Comparison of ENCODE assay signal across 24 cellular contexts in genomic region chr1:192937128-192937527, GRCh38.
"Had no signal": no experiment of that assay in that cellular context is flagged by ENCODE, and none has a peak within 500 bp of the region (broad histone marks: within the 10 kb centered on the region; RNA-seq: fewer than 3 reads in every experiment).

No MANE protein-coding gene starts in this region.

- H3K36me3 Mint-ChIP-seq: activated naive CD4-positive, alpha-beta T cell treated with anti-CD3 and anti-CD28 coated beads, Interleukin-2, amount 10 ng/mL, durations not matched to agents 7 days and 5 days; brain; stimulated activated naive B cell treated with anti-CD40 and anti-IgM and Interleukin-4, amounts not matched to agents 10 μg/mL and 1 μg/mL and 100 μg/mL, for 72 hours; WTC11 had no signal

- H3K27me3 Mint-ChIP-seq: activated CD4-positive, alpha-beta T cell treated with anti-CD3 and anti-CD28 coated beads for 36 hours; activated naive CD4-positive, alpha-beta T cell treated with anti-CD3 and anti-CD28 coated beads, Interleukin-2, amount 10 ng/mL, durations not matched to agents 7 days and 5 days; brain had no signal

- H3K4me3 ChIP-seq: left ventricle myocardium inferior, right lobe of liver, skin epidermis had no signal

- H3K27ac ChIP-seq: left ventricle myocardium inferior, right lobe of liver had no signal

- H3K4me1 Mint-ChIP-seq: brain, WTC11 had no signal

- H3K27me3 ChIP-seq: right lobe of liver had no signal

- H3K4me3 Mint-ChIP-seq: activated CD4-positive, alpha-beta T cell treated with anti-CD3 and anti-CD28 coated beads for 36 hours; activated naive CD4-positive, alpha-beta T cell treated with anti-CD3 and anti-CD28 coated beads, Interleukin-2, amount 10 ng/mL, durations not matched to agents 7 days and 5 days; brain; nephron progenitor cell; stimulated activated naive B cell treated with anti-CD40 and anti-IgM and Interleukin-4, amounts not matched to agents 10 μg/mL and 1 μg/mL and 100 μg/mL, for 72 hours; WTC11 had no signal

- H3K9me3 Mint-ChIP-seq: activated naive CD4-positive, alpha-beta T cell treated with anti-CD3 and anti-CD28 coated beads, Interleukin-2, amount 10 ng/mL, durations not matched to agents 7 days and 5 days; activated T-cell treated with anti-CD3 and anti-CD28 coated beads, Interleukin-2, amount 50 U/mL, for 72 hours; brain; nephron progenitor cell; stimulated activated naive B cell treated with anti-CD40 and anti-IgM and Interleukin-4, amounts not matched to agents 10 μg/mL and 1 μg/mL and 100 μg/mL, for 72 hours had no signal

- H3K27ac Mint-ChIP-seq: activated naive CD4-positive, alpha-beta T cell treated with anti-CD3 and anti-CD28 coated beads, Interleukin-2, amount 10 ng/mL, durations not matched to agents 7 days and 5 days; brain; nephron progenitor cell; stimulated activated naive B cell treated with anti-CD40 and anti-IgM and Interleukin-4, amounts not matched to agents 10 μg/mL and 1 μg/mL and 100 μg/mL, for 72 hours; WTC11 had no signal

- DNase-seq: activated CD4-positive, alpha-beta T cell treated with anti-CD3 and anti-CD28 coated beads for 36 hours; activated CD4-positive, alpha-beta T cell treated with anti-CD3 and anti-CD28 coated beads, Interleukin-2, amount 50 U/mL, for 4 hours; activated CD8-positive, alpha-beta memory T cell treated with anti-CD3 and anti-CD28 coated beads, Interleukin-2, amount 50 U/mL, for 48 hours; activated effector memory CD4-positive, alpha-beta T cell treated with anti-CD3 and anti-CD28 coated beads, Interleukin-2, amount 50 U/mL, for 16 hours; activated naive CD4-positive, alpha-beta T cell treated with anti-CD3 and anti-CD28 coated beads, Interleukin-2, amount 10 ng/mL, durations not matched to agents 7 days and 5 days; activated T-cell treated with anti-CD3 and anti-CD28 coated beads, Interleukin-2, amount 50 U/mL, for 72 hours; aorta; effector CD8-positive, alpha-beta T cell; glutamatergic neuron; hippocampal formation; left ventricle myocardium inferior; mammary epithelial cell; midbrain; nephron progenitor cell; nucleus accumbens; right lobe of liver; stimulated activated CD4-positive, alpha-beta T cell treated with anti-CD3 and anti-CD28 coated beads, Interleukin-15, amount 100 ng/mL, for 24 hours; stimulated activated naive B cell treated with anti-CD40 and anti-IgM and Interleukin-4, amounts not matched to agents 10 μg/mL and 1 μg/mL and 100 μg/mL, for 72 hours; T-helper 9 cell had no signal

- H3K4me1 ChIP-seq: left ventricle myocardium inferior, right lobe of liver had no signal

- ATAC-seq: esophagus mucosa, SK-N-SH treated with all-trans-retinoic acid at 6 μM for 48 hours, WTC11 had no signal

- H3K36me3 ChIP-seq: left ventricle myocardium inferior, right lobe of liver had no signal

- H3K9me3 ChIP-seq: left ventricle myocardium inferior, right lobe of liver had no signal
